ENCODE assay signal across 28 cellular contexts in the genomic region with DNA sequence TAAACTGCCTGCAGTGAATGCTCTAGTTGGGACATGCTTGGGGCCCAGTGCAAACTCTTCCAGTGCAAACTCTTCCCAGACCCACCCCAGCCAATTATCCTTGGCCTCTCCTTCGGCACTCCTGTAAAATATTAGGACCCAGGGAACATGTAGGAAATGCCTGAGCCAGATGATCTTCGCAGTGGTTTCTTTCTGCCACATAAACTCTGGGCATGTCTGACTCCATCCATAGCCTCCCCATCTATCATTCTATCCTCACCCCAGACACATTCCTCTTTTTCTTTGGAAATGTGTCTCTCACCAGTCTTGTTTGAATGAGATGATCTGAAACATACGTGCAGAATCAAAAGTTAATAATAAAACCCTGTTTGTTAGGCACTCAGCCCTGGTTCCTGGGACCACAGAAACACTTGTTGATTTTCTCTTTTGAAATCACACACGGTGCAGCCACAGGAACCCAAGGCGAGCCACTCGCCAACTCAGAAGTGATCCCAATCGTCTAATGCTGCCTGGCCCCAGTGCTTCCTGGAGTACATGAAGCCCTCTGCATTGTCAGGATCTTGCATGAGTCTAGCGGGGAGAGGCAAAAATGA.
A peak's percentile ranks its signal among the peaks of the same experiment; 100 is the strongest.
DNase-seq lines count a peak whose midpoint lies in the region; ATAC-seq, FAIRE-seq and TF ChIP-seq lines count a peak whose summit lies in the region.
"Had no signal": no experiment of that assay in that cellular context is flagged by ENCODE, and none has a peak within 500 bp of the region (broad histone marks: within the 10 kb centered on the region; RNA-seq: fewer than 3 reads in every experiment).

No MANE protein-coding gene starts in this region.

- no peaks in the 10 kb centered on the region for H3K36me3 Mint-ChIP-seq in HFFc6 (ENCODE audit: low read depth)
- H3K36me3 Mint-ChIP-seq: activated naive CD8-positive, alpha-beta T cell treated with anti-CD3 and anti-CD28 coated beads for 36 hours; naive thymus-derived CD4-positive, alpha-beta T cell had no signal

- H2AFZ ChIP-seq in H1 (ENCODE audit: low read length): no peak overlapping the region

- no peak overlapping the region for H3K9ac ChIP-seq in H1 (replicated peaks in 1 of 4; ENCODE audit: extremely low read depth in 1 of 4, low read depth in 3 of 4, low read length in 3 of 4)
- H3K9ac ChIP-seq: KMS-11 had no signal

- no peak overlapping the region for H4K5ac ChIP-seq in H1 (ENCODE audit: insufficient read length, low read depth, low read length)

- TF ChIP-seq POLR2A in H1 (IDR thresholded peaks at IDR 0.05; ENCODE audit: control extremely low read depth in 1 of 2, low read depth in 2 of 2, low read length in 2 of 2) (no peak), right lobe of liver (IDR thresholded peaks at IDR 0.05) (no peak)

- H3K14ac ChIP-seq in H1 (ENCODE audit: insufficient read length): no peak overlapping the region

- no peak for FAIRE-seq in H1 (lab: Jason Lieb, UNC)
- FAIRE-seq: A549, astrocyte had no signal

- no peak overlapping the region for H4K8ac ChIP-seq in H1 (ENCODE audit: extremely low read depth, insufficient read depth, low read length)

- no peak for TF ChIP-seq CTCF in HFFc6 (IDR thresholded peaks at IDR 0.05)
- no peak for TF ChIP-seq CTCF in H1 (IDR thresholded peaks at IDR 0.05; ENCODE audit: control extremely low read depth in 1 of 3, insufficient read depth in 1 of 3, low read depth in 1 of 3, low read length in 3 of 3)
- no peak for TF ChIP-seq CTCF in right lobe of liver (IDR thresholded peaks at IDR 0.05)

- H3K18ac ChIP-seq in H1 (ENCODE audit: extremely low read depth, low read length): no peak overlapping the region

- intact Hi-C loops in right lobe of liver (cut with DNase I): no loop called here

- H3K27me3 ChIP-seq in H1 (replicated peaks in 1 of 4; ENCODE audit: control insufficient read depth in 3 of 4, extremely low read depth in 1 of 4, insufficient read depth in 3 of 4, low read length in 3 of 4) (no peaks in the 10 kb centered on the region), right lobe of liver (no peaks in the 10 kb centered on the region)
- H3K27me3 ChIP-seq: upper lobe of left lung had no signal

- peaks cover 9% of the 10 kb centered on the region for H3K27me3 Mint-ChIP-seq in HFFc6 (ENCODE audit: insufficient read depth)
- H3K27me3 Mint-ChIP-seq: activated naive CD8-positive, alpha-beta T cell treated with anti-CD3 and anti-CD28 coated beads for 36 hours had no signal

- H3K4me2 ChIP-seq in H1 (ENCODE audit: insufficient read depth in 1 of 2, low read depth in 2 of 2, low read length in 2 of 2): no peak overlapping the region
- H3K4me2 ChIP-seq: A549, KMS-11 had no signal

- H3K9me3 Mint-ChIP-seq in HFFc6: no peaks in the 10 kb centered on the region
- H3K9me3 Mint-ChIP-seq: activated CD4-positive, alpha-beta T cell treated with anti-CD3 and anti-CD28 coated beads, Interleukin-2, amount 10 ng/mL, durations not matched to agents 7 days and 5 days; activated naive CD8-positive, alpha-beta T cell treated with anti-CD3 and anti-CD28 coated beads for 36 hours; T-helper 2 cell treated with Interferon-gamma antibody and Interleukin-4, amounts not matched to agents 5 μg/mL and 100 μg/mL, for 36 hours had no signal

- peaks cover 2% of the 10 kb centered on the region; the same call in 1 of the 2 replicates for H3K23me2 ChIP-seq in H1 (ENCODE audit: low read depth, low read length)

- peak overlapping the region; percentile 9; the same call in 1 of the 2 replicates for H3K4me3 Mint-ChIP-seq in HFFc6
- H3K4me3 Mint-ChIP-seq: activated CD4-positive, alpha-beta T cell treated with anti-CD3 and anti-CD28 coated beads, Interleukin-2, amount 10 ng/mL, durations not matched to agents 7 days and 5 days; activated naive CD8-positive, alpha-beta T cell treated with anti-CD3 and anti-CD28 coated beads for 36 hours; naive thymus-derived CD4-positive, alpha-beta T cell; T-helper 2 cell treated with Interferon-gamma antibody and Interleukin-4, amounts not matched to agents 5 μg/mL and 100 μg/mL, for 36 hours had no signal

- H2BK15ac ChIP-seq in H1 (ENCODE audit: low read length): no peak overlapping the region

- H3K4ac ChIP-seq in H1 (replicated peaks; ENCODE audit: insufficient read length, low read depth, low read length): no peak overlapping the region

- no peak overlapping the region for H3K56ac ChIP-seq in H1 (replicated peaks; ENCODE audit: insufficient read length, low read depth, low read length)

- peak; percentile 19 for DNase-seq in AG08395 (ENCODE audit: low spot score)
- no peak for DNase-seq in HFFc6
- DNase-seq in H1 (ENCODE audit: low read depth in 1 of 2, low spot score in 2 of 2): no peak
- DNase-seq in HUDEP-2 (lab: John Stamatoyannopoulos, UW; ENCODE audit: unreplicated experiment in 76 of 76): no peak
- DNase-seq in right lobe of liver: no peak
- DNase-seq: activated CD4-positive, alpha-beta T cell treated with anti-CD3 and anti-CD28 coated beads, Interleukin-2, amount 10 ng/mL, durations not matched to agents 7 days and 5 days; activated CD8-positive, alpha-beta memory T cell treated with anti-CD3 and anti-CD28 coated beads, Interleukin-2, amount 50 U/mL, for 48 hours; activated naive CD8-positive, alpha-beta T cell treated with anti-CD3 and anti-CD28 coated beads for 36 hours; C1 segment of cervical spinal cord; central memory CD4-positive, alpha-beta T cell; dermis blood vessel endothelial cell; EL; glutamatergic neuron; left colon; naive thymus-derived CD4-positive, alpha-beta T cell; NCI-H526; stimulated activated CD8-positive, alpha-beta memory T cell treated with anti-CD3 and anti-CD28 coated beads, Interleukin-4, amount 100 ng/mL, for 48 hours; upper lobe of left lung had no signal

- no peak overlapping the region for H3K4me3 ChIP-seq in H1 (ENCODE audit: extremely low read depth in 1 of 4, insufficient read depth in 2 of 4, low read depth in 3 of 4, low read length in 4 of 4)
- no peak overlapping the region for H3K4me3 ChIP-seq in right lobe of liver
- H3K4me3 ChIP-seq: A549, SK-N-MC, upper lobe of left lung had no signal

- H3K9me3 ChIP-seq in H1 (ENCODE audit: insufficient read depth in 2 of 2, low read depth in 1 of 2, low read length in 1 of 2): no peaks in the 10 kb centered on the region
- no peaks in the 10 kb centered on the region for H3K9me3 ChIP-seq in right lobe of liver
- H3K9me3 ChIP-seq: A549, upper lobe of left lung had no signal

- no peak overlapping the region for H2BK120ac ChIP-seq in H1 (replicated peaks; ENCODE audit: low read depth, low read length)

- POLR2A ChIA-PET in H1 (lab: Charles Lee; ENCODE audit: partially characterized antibody): no interaction called here

- no peaks in the 10 kb centered on the region for H4K20me1 ChIP-seq in H1 (replicated peaks in 1 of 2; ENCODE audit: control insufficient read depth in 1 of 2, insufficient read depth in 2 of 2, low read length in 2 of 2)

- H3K27ac ChIP-seq in H1 (ENCODE audit: low read depth, low read length): no peak overlapping the region
- H3K27ac ChIP-seq in right lobe of liver: no peak overlapping the region
- H3K27ac ChIP-seq: A549, KMS-11, SK-N-MC, upper lobe of left lung, VCaP had no signal

- H3K4me1 ChIP-seq in H1 (replicated peaks in 1 of 4; ENCODE audit: control insufficient read depth in 3 of 4, insufficient read depth in 4 of 4, low read length in 3 of 4): no peaks in the 10 kb centered on the region
- H3K4me1 ChIP-seq in right lobe of liver: no peaks in the 10 kb centered on the region
- H3K4me1 ChIP-seq: A549, upper lobe of left lung had no signal

- TF ChIP-seq EP300 in H1 (IDR thresholded peaks at IDR 0.05; ENCODE audit: borderline replicate concordance in 1 of 2, low read depth in 2 of 2, low read length in 2 of 2): no peak

- H3K79me1 ChIP-seq in H1 (ENCODE audit: low read depth, low read length): no peaks in the 10 kb centered on the region

- CTCF ChIA-PET in H1 (lab: Charles Lee; ENCODE audit: partially characterized antibody): no interaction called here

- no peak for TF ChIP-seq RAD21 in H1 (IDR thresholded peaks at IDR 0.05 in 1 of 2, conservative IDR thresholded peaks at IDR 0.05 in 1 of 2; ENCODE audit: low read depth in 2 of 2, low read length in 2 of 2)

- H3K36me3 ChIP-seq in H1 (ENCODE audit: control insufficient read depth in 2 of 4, insufficient read depth in 4 of 4, low read length in 3 of 4): no peaks in the 10 kb centered on the region
- no peaks in the 10 kb centered on the region for H3K36me3 ChIP-seq in right lobe of liver
- H3K36me3 ChIP-seq: upper lobe of left lung had no signal

- no peak overlapping the region for H3K23ac ChIP-seq in H1 (ENCODE audit: insufficient read length)

- H4K91ac ChIP-seq in H1 (replicated peaks; ENCODE audit: insufficient read length, low read length): no peak overlapping the region

- no peak overlapping the region for H2AK5ac ChIP-seq in H1 (ENCODE audit: low read depth, low read length)

- H3K27ac Mint-ChIP-seq in HFFc6: peak overlapping the region; percentile 32; the same call in 1 of the 2 replicates
- H3K27ac Mint-ChIP-seq: activated CD4-positive, alpha-beta T cell treated with anti-CD3 and anti-CD28 coated beads, Interleukin-2, amount 10 ng/mL, durations not matched to agents 7 days and 5 days; activated naive CD8-positive, alpha-beta T cell treated with anti-CD3 and anti-CD28 coated beads for 36 hours; naive thymus-derived CD4-positive, alpha-beta T cell; T-helper 2 cell treated with Interferon-gamma antibody and Interleukin-4, amounts not matched to agents 5 μg/mL and 100 μg/mL, for 36 hours had no signal

- no peaks in the 10 kb centered on the region for H3K79me2 ChIP-seq in H1 (ENCODE audit: control insufficient read depth in 1 of 2, insufficient read depth in 2 of 2, low read length in 2 of 2)

- H2BK5ac ChIP-seq in H1 (ENCODE audit: low read depth, low read length): no peak overlapping the region

- WGBS in H1 (ENCODE audit: extremely low coverage in 1 of 2, insufficient coverage in 1 of 2, insufficient read length in 1 of 2, insufficient replicate concordance in 2 of 2, low coverage in 1 of 2, low lambda C conversion rate in 2 of 2, missing lambda C conversion rate in 1 of 2), 2 experiments: 92% methylated on average over 8 of the region's 8 CpGs; no CpG with 5 or more reads in 1 of the 2 experiments
- WGBS in right lobe of liver (ENCODE audit: insufficient coverage, low coverage, low lambda C conversion rate, missing lambda C conversion rate): 57% methylated on average over 7 of the region's 8 CpGs

- no peak overlapping the region for H2BK12ac ChIP-seq in H1 (ENCODE audit: low read depth, low read length)

- ATAC-seq in GM18907 (IDR thresholded peaks at IDR 0.05; ENCODE audit: unreplicated experiment) (peak; percentile 26), HG03457 (IDR thresholded peaks at IDR 0.05; ENCODE audit: unreplicated experiment) (no peak), HG03521 (IDR thresholded peaks at IDR 0.05; ENCODE audit: unreplicated experiment) (no peak), right lobe of liver (no peak)
- ATAC-seq: A549; left colon; naive thymus-derived CD4-positive, alpha-beta T cell; sciatic nerve had no signal

- 0 out of 2 replicates have a peak overlapping the region, but pooled peaks have one; percentile 15 for H2BK20ac ChIP-seq in H1 (ENCODE audit: low read length)

- H3K4me1 Mint-ChIP-seq in HFFc6 (ENCODE audit: low read depth): peaks cover 65% of the 10 kb centered on the region
- H3K4me1 Mint-ChIP-seq: activated CD4-positive, alpha-beta T cell treated with anti-CD3 and anti-CD28 coated beads, Interleukin-2, amount 10 ng/mL, durations not matched to agents 7 days and 5 days; naive thymus-derived CD4-positive, alpha-beta T cell had no signal

TF ChIP-seq in H1, 55 proteins besides CTCF, POLR2A, EP300 and RAD21 (continues in another document):
- TF ChIP-seq CREB1 (IDR thresholded peaks at IDR 0.05): no peak
